ENCODE assay signal across 9 cellular contexts in genomic region chr11:8839957-8840945, GRCh38.
A peak's percentile ranks its signal among the peaks of the same experiment; 100 is the strongest.
DNase-seq lines count a peak whose midpoint lies in the region; ATAC-seq, FAIRE-seq and TF ChIP-seq lines count a peak whose summit lies in the region.
"Had no signal": no experiment of that assay in that cellular context is flagged by ENCODE, and none has a peak within 500 bp of the region (broad histone marks: within the 10 kb centered on the region; RNA-seq: fewer than 3 reads in every experiment).

No MANE protein-coding gene starts in this region.

- FAIRE-seq in bronchial epithelial cell (lab: Jason Lieb, UNC): no peak

- intact Hi-C loops in ascending aorta (cut with DNase I): no loop called here

- H3K4me3 ChIP-seq in bronchial epithelial cell (ENCODE audit: low read depth, low read length): no peak overlapping the region
- H3K4me3 ChIP-seq in tibial nerve: no peak overlapping the region
- H3K4me3 ChIP-seq in ascending aorta: no peak overlapping the region

- TF ChIP-seq CTCF in bronchial epithelial cell (IDR thresholded peaks at IDR 0.05; ENCODE audit: insufficient read depth, low read length, severe bottlenecking) (no peak), tibial nerve (IDR thresholded peaks at IDR 0.05) (no peak), ascending aorta (IDR thresholded peaks at IDR 0.05) (no peak)

- no peak for ATAC-seq in activated T-cell treated with anti-CD3 and anti-CD28 coated beads, Interleukin-2, amount 50 U/mL, for 4 hours
- no peak for ATAC-seq in GM21423 (IDR thresholded peaks at IDR 0.05; ENCODE audit: unreplicated experiment)
- ATAC-seq: CD8-positive, alpha-beta T cell had no signal

- no peak for TF ChIP-seq EP300 in tibial nerve (IDR thresholded peaks at IDR 0.05)

- 28 to 41% methylated on average over 8 of the region's 8 CpGs for WGBS in tibial nerve, 2 donors

- H3K36me3 Mint-ChIP-seq in activated T-cell treated with anti-CD3 and anti-CD28 coated beads, Interleukin-2, amount 50 U/mL, for 24 hours (ENCODE audit: low read depth): no peaks in the 10 kb centered on the region
- no peaks in the 10 kb centered on the region for H3K36me3 Mint-ChIP-seq in activated T-cell treated with anti-CD3 and anti-CD28 coated beads, Interleukin-2, amount 50 U/mL, for 4 hours (ENCODE audit: insufficient read depth)
- H3K36me3 Mint-ChIP-seq: CD8-positive, alpha-beta T cell had no signal

- peaks cover 23% of the 10 kb centered on the region for H3K4me1 Mint-ChIP-seq in activated T-cell treated with anti-CD3 and anti-CD28 coated beads, Interleukin-2, amount 50 U/mL, for 24 hours (ENCODE audit: low read depth)
- peaks cover 12% of the 10 kb centered on the region for H3K4me1 Mint-ChIP-seq in activated T-cell treated with anti-CD3 and anti-CD28 coated beads, Interleukin-2, amount 50 U/mL, for 4 hours (ENCODE audit: low read depth)

- H3K36me3 ChIP-seq in bronchial epithelial cell (ENCODE audit: control insufficient read depth, insufficient read depth, low read length) (no peaks in the 10 kb centered on the region), tibial nerve (no peaks in the 10 kb centered on the region), ascending aorta (no peaks in the 10 kb centered on the region)

- no peak for DNase-seq in activated T-cell treated with anti-CD3 and anti-CD28 coated beads, Interleukin-2, amount 50 U/mL, for 24 hours
- no peak for DNase-seq in activated T-cell treated with anti-CD3 and anti-CD28 coated beads, Interleukin-2, amount 50 U/mL, for 4 hours
- DNase-seq in bronchial epithelial cell (ENCODE audit: low read depth) (peak; percentile 59), medulla oblongata (ENCODE audit: extremely low spot score) (peak; percentile 74), tibial nerve (ENCODE audit: low spot score in 2 of 2) (no peak), occipital lobe (lab: John Stamatoyannopoulos, UW) (no peak), ascending aorta (ENCODE audit: low spot score in 2 of 2) (no peak)
- DNase-seq: CD8-positive, alpha-beta T cell had no signal

- H3K9me3 ChIP-seq in tibial nerve: no peaks in the 10 kb centered on the region
- no peaks in the 10 kb centered on the region for H3K9me3 ChIP-seq in ascending aorta

- peak overlapping the region; percentile 9 for H3K27ac Mint-ChIP-seq in activated T-cell treated with anti-CD3 and anti-CD28 coated beads, Interleukin-2, amount 50 U/mL, for 24 hours
- H3K27ac Mint-ChIP-seq: CD8-positive, alpha-beta T cell had no signal

- no peak overlapping the region for H3K4me3 Mint-ChIP-seq in activated T-cell treated with anti-CD3 and anti-CD28 coated beads, Interleukin-2, amount 50 U/mL, for 24 hours
- no peak overlapping the region for H3K4me3 Mint-ChIP-seq in activated T-cell treated with anti-CD3 and anti-CD28 coated beads, Interleukin-2, amount 50 U/mL, for 4 hours
- H3K4me3 Mint-ChIP-seq: CD8-positive, alpha-beta T cell had no signal

- H3K27me3 ChIP-seq in bronchial epithelial cell (ENCODE audit: control insufficient read depth, insufficient read depth, low read length): no peaks in the 10 kb centered on the region
- no peaks in the 10 kb centered on the region for H3K27me3 ChIP-seq in tibial nerve
- H3K27me3 ChIP-seq in ascending aorta: no peaks in the 10 kb centered on the region

- peaks cover 14% of the 10 kb centered on the region for H3K27me3 Mint-ChIP-seq in activated T-cell treated with anti-CD3 and anti-CD28 coated beads, Interleukin-2, amount 50 U/mL, for 24 hours
- peaks cover 8% of the 10 kb centered on the region for H3K27me3 Mint-ChIP-seq in activated T-cell treated with anti-CD3 and anti-CD28 coated beads, Interleukin-2, amount 50 U/mL, for 4 hours (ENCODE audit: low read depth)

- H3K9me3 Mint-ChIP-seq in activated T-cell treated with anti-CD3 and anti-CD28 coated beads, Interleukin-2, amount 50 U/mL, for 24 hours: no peaks in the 10 kb centered on the region
- H3K9me3 Mint-ChIP-seq in activated T-cell treated with anti-CD3 and anti-CD28 coated beads, Interleukin-2, amount 50 U/mL, for 4 hours: no peaks in the 10 kb centered on the region
- H3K9me3 Mint-ChIP-seq: CD8-positive, alpha-beta T cell had no signal

- no peak for TF ChIP-seq POLR2A in tibial nerve (IDR thresholded peaks at IDR 0.05)

- peaks cover 0 to 33% (median 21%) of the 10 kb centered on the region in 4 donors for H3K4me1 ChIP-seq in tibial nerve
- H3K4me1 ChIP-seq in ascending aorta: no peaks in the 10 kb centered on the region

- H3K27ac ChIP-seq in tibial nerve: peak overlapping the region in 3 of 4 donors; percentile 12 to 69 (median 64)
- no peak overlapping the region for H3K27ac ChIP-seq in ascending aorta

Comparison
In these comparisons a context has a peak if more than half of its experiments do, and no peak if none do; other contexts are left out.
1. DNase-seq: peak in bronchial epithelial cell (single experiment) and medulla oblongata (single experiment); none in activated T-cell treated with anti-CD3 and anti-CD28 coated beads, Interleukin-2, amount 50 U/mL, for 24 hours (single experiment), activated T-cell treated with anti-CD3 and anti-CD28 coated beads, Interleukin-2, amount 50 U/mL, for 4 hours (single experiment), tibial nerve (0 of 2), occipital lobe (single experiment) and ascending aorta (0 of 2).
2. H3K27ac ChIP-seq: peak in tibial nerve (3 of 4); none in ascending aorta (0 of 2).